In the genomic region with DNA sequence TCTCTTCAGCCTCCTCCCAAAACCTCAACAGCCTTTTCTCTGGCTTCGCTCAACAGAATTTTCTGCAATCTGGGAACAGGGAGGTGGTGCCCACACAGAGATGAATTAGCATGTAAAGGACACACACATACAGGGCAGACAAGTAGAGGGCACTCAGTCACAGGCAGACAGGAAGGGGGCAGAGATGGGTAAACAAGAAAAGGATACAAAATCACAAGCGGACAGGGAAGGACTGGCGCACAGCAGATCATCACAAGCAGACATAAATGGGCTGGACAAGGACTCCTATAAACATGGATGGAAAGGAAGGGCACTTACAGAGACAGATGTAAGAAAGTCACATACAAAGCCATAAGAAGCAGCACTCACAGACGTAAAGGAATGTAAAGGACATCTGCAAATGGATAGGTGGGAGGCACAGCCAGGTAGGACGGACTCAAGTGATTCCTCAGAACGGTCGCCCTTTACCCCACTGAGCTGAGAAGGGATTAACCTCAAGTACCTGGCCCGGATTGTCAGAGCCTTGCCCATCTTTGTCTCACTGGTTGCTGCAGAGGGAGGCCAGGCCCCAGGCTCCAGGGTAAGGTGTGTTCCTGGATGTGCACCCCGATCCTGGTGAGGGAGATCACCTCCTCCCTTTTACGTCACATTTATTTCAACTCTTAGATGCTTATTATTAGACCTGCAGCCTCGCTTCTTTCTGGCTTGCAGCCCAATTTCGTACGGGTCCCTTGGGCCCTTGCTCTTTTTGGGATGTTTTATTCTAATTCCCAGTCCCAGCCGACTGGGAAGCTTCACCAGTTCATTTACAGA, we compare ENCODE assay signal across 8 cellular contexts. TPM values are rescaled to one million over a fixed set of nuclear protein-coding genes. Genes with fewer than 3 reads are reported as not detected.
DNase-seq lines count a peak whose midpoint lies in the region; ATAC-seq and TF ChIP-seq lines count a peak whose summit lies in the region.

No MANE protein-coding gene starts in this region.

- TF ChIP-seq CTCF in WERI-Rb-1 (IDR thresholded peaks at IDR 0.05; ENCODE audit: low read depth, low read length): no peak
- no peak for TF ChIP-seq CTCF in stomach (IDR thresholded peaks at IDR 0.05)

- peaks cover 24% of the 10 kb centered on the region for H3K36me3 ChIP-seq in WERI-Rb-1
- no peaks in the 10 kb centered on the region for H3K36me3 ChIP-seq in iPS-15b (ENCODE audit: control insufficient read depth, insufficient read depth, low read length)
- peaks cover 5 to 12% (median 10%) of the 10 kb centered on the region in 4 donors for H3K36me3 ChIP-seq in stomach

- peak; percentile 5 for ATAC-seq in HG03097 (IDR thresholded peaks at IDR 0.05; ENCODE audit: low FRiP score, unreplicated experiment)

- H3K9ac ChIP-seq in iPS-15b (ENCODE audit: low read depth, low read length): peak overlapping the region; percentile 95

- no peak overlapping the region for H3K27ac Mint-ChIP-seq in activated naive CD4-positive, alpha-beta T cell treated with anti-CD3 and anti-CD28 coated beads, Interleukin-2, amount 10 ng/mL, durations not matched to agents 7 days and 5 days

- peaks cover 4% of the 10 kb centered on the region for H3K27me3 Mint-ChIP-seq in activated naive CD4-positive, alpha-beta T cell treated with anti-CD3 and anti-CD28 coated beads, Interleukin-2, amount 10 ng/mL, durations not matched to agents 7 days and 5 days

- H3K27ac ChIP-seq in WERI-Rb-1: peak overlapping the region; percentile 96
- peak overlapping the region; percentile 83 to 97 (median 97) for H3K27ac ChIP-seq in stomach

- no peak for TF ChIP-seq EP300 in stomach (IDR thresholded peaks at IDR 0.05)

- no peaks in the 10 kb centered on the region for H3K9me3 Mint-ChIP-seq in activated naive CD4-positive, alpha-beta T cell treated with anti-CD3 and anti-CD28 coated beads, Interleukin-2, amount 10 ng/mL, durations not matched to agents 7 days and 5 days

- H3K4me1 Mint-ChIP-seq in activated naive CD4-positive, alpha-beta T cell treated with anti-CD3 and anti-CD28 coated beads, Interleukin-2, amount 10 ng/mL, durations not matched to agents 7 days and 5 days: peaks cover 40% of the 10 kb centered on the region

- no peak for TF ChIP-seq POLR2A in stomach (IDR thresholded peaks at IDR 0.05)

- peak overlapping the region; percentile 94 for H3K4me3 ChIP-seq in WERI-Rb-1 (ENCODE audit: low read depth, low read length)
- H3K4me3 ChIP-seq in iPS-15b (ENCODE audit: low read depth, low read length): peak overlapping the region; percentile 97
- peak overlapping the region; percentile 67 to 97 (median 90) for H3K4me3 ChIP-seq in stomach

- H3K4me1 ChIP-seq in iPS-15b (ENCODE audit: control insufficient read depth, insufficient read depth, low read length): peaks cover 7% of the 10 kb centered on the region
- peaks cover 31 to 49% (median 48%) of the 10 kb centered on the region in 4 donors for H3K4me1 ChIP-seq in stomach

- intact Hi-C loops in stomach (cut with DNase I; ENCODE audit: low total_unique reads): no loop called here

- H3K4me3 Mint-ChIP-seq in activated naive CD4-positive, alpha-beta T cell treated with anti-CD3 and anti-CD28 coated beads, Interleukin-2, amount 10 ng/mL, durations not matched to agents 7 days and 5 days: no peak overlapping the region

- peaks cover 23% of the 10 kb centered on the region for H3K36me3 Mint-ChIP-seq in activated naive CD4-positive, alpha-beta T cell treated with anti-CD3 and anti-CD28 coated beads, Interleukin-2, amount 10 ng/mL, durations not matched to agents 7 days and 5 days

- WGBS in stomach, 5 donors: 5 to 9% (median 6%) methylated on average over 14 of the region's 14 CpGs

- H3K27me3 ChIP-seq in WERI-Rb-1 (ENCODE audit: insufficient read depth, low read depth, severe bottlenecking) (no peaks in the 10 kb centered on the region), iPS-15b (ENCODE audit: control insufficient read depth, insufficient read depth, low read length) (no peaks in the 10 kb centered on the region), stomach (no peaks in the 10 kb centered on the region)

- peak; percentile 46 for DNase-seq in activated naive CD4-positive, alpha-beta T cell treated with anti-CD3 and anti-CD28 coated beads, Interleukin-2, amount 10 ng/mL, durations not matched to agents 7 days and 5 days
- DNase-seq in activated naive CD4-positive, alpha-beta T cell treated with anti-CD3 and anti-CD28 coated beads, Interleukin-2, amount 50 U/mL, for 16 hours: no peak
- DNase-seq in WERI-Rb-1: peak; percentile 76
- DNase-seq in stomach: no peak
- DNase-seq in HK-2 (ENCODE audit: unreplicated experiment): no peak
- no peak for DNase-seq in putamen (ENCODE audit: low spot score)

- CTCF ChIA-PET in activated naive CD4-positive, alpha-beta T cell treated with anti-CD3 and anti-CD28 coated beads, Interleukin-2, amount 10 ng/mL, durations not matched to agents 7 days and 5 days (lab: Charles Lee): interaction anchor here (0.7 to 9.6 kb wide), 8 partner anchors 14 to 123 kb away, joined by 3 to 95 read pairs (median 3); a partner anchor contains a TSS

- no peaks in the 10 kb centered on the region for H3K9me3 ChIP-seq in WERI-Rb-1 (ENCODE audit: severe bottlenecking)
- no peaks in the 10 kb centered on the region for H3K9me3 ChIP-seq in iPS-15b (ENCODE audit: control insufficient read depth, insufficient read depth, low read length)
- no peaks in the 10 kb centered on the region for H3K9me3 ChIP-seq in stomach

RNA-seq across cellular contexts. Expression of a gene that starts 0.8 kb away (rescaled TPM):
- total RNA-seq in stomach: 10 to 100 TPM; 24.0 to 93.0 (median 76.4) TPM
- polyA plus RNA-seq in stomach: 10 to 100 TPM; 39.1 to 41.9 (median 40.1) TPM

RNA-seq across cellular contexts. Expression of a gene that starts 15.0 kb away (rescaled TPM):
- total RNA-seq in stomach: 100 to 1,000 TPM in 4 of 5 donors, 10 to 100 TPM in 1; 81.7 to 214 (median 163) TPM
- polyA plus RNA-seq in stomach: 100 to 1,000 TPM; 114 to 165 (median 144) TPM

RNA-seq across cellular contexts. Expression of a gene that starts 25.6 kb away (rescaled TPM):
- total RNA-seq in stomach: 10 to 100 TPM; 15.6 to 56.8 (median 33.3) TPM
- 100 to 1,000 TPM in 2 of 3 donors, 10 to 100 TPM in 1; 91.6 to 113 (median 111) TPM for polyA plus RNA-seq in stomach

RNA-seq across cellular contexts. Expression of a gene that starts 37.9 kb away (rescaled TPM):
- 10 to 100 TPM in 3 of 5 donors, 1 to 10 TPM in 2; 4.5 to 65.5 (median 24.3) TPM for total RNA-seq in stomach
- polyA plus RNA-seq in stomach: 10 to 100 TPM in 2 of 3 donors, 1 to 10 TPM in 1; 7.5 to 12.3 (median 11.0) TPM

RNA-seq across cellular contexts. Expression of a gene that starts 38.2 kb away (rescaled TPM):
- total RNA-seq in stomach: 10 to 100 TPM; 15.2 to 90.2 (median 72.4) TPM
- polyA plus RNA-seq in stomach: 10 to 100 TPM; 31.0 to 50.2 (median 43.5) TPM

Comparison
In these comparisons a context has a peak if more than half of its experiments do, and no peak if none do; other contexts are left out.
1. DNase-seq: peak in activated naive CD4-positive, alpha-beta T cell treated with anti-CD3 and anti-CD28 coated beads, Interleukin-2, amount 10 ng/mL, durations not matched to agents 7 days and 5 days (single experiment) and WERI-Rb-1 (single experiment); none in activated naive CD4-positive, alpha-beta T cell treated with anti-CD3 and anti-CD28 coated beads, Interleukin-2, amount 50 U/mL, for 16 hours (single experiment), stomach (single experiment), HK-2 (single experiment) and putamen (single experiment).
2. Peak in every context shown above with its lines, with median percentiles within 50 percentile points of each other: H3K4me3 ChIP-seq.